In the genomic region with DNA sequence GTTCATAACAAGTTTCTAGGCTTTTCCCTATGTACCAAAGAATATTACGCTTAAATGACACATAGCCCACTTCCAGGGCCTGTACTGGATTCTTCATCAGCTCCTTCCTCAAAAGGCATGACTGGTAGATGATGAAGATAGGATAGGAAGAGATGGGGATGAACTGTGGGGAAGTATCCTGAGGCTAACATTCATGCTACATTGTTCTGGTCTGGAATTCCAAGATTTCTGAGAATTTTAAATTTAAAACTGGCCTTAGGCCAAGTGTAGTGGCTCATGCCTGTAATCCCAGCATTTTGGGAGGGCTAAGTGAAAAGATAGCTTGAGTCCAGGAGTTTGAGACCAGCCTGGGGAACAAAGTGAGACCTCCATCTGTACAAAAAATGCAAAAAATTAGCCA, we compare ENCODE assay signal across 1 cellular context.
TF ChIP-seq lines count a peak whose summit lies in the region.

No MANE protein-coding gene starts in this region.

TF ChIP-seq in GM23338, 12 proteins besides CTCF, POLR2A, EP300 and RAD21 (continued from another document):
- TF ChIP-seq, protein P1, sequence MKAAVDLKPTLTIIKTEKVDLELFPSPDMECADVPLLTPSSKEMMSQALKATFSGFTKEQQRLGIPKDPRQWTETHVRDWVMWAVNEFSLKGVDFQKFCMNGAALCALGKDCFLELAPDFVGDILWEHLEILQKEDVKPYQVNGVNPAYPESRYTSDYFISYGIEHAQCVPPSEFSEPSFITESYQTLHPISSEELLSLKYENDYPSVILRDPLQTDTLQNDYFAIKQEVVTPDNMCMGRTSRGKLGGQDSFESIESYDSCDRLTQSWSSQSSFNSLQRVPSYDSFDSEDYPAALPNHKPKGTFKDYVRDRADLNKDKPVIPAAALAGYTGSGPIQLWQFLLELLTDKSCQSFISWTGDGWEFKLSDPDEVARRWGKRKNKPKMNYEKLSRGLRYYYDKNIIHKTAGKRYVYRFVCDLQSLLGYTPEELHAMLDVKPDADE (IDR thresholded peaks at IDR 0.05), result no peak
- TF ChIP-seq ZNF114 (CRISPR knock-in tag; IDR thresholded peaks at IDR 0.05) (no peak), ZNF331 (CRISPR knock-in tag; IDR thresholded peaks at IDR 0.05; ENCODE audit: low read depth) (no peak), CREB1 (CRISPR knock-in tag; IDR thresholded peaks at IDR 0.05; ENCODE audit: low read depth) (no peak), EZH2 (IDR thresholded peaks at IDR 0.05; ENCODE audit: low read depth, unreplicated experiment) (no peak), POLR2AphosphoS5 (IDR thresholded peaks at IDR 0.05; ENCODE audit: low read depth) (no peak), REST (IDR thresholded peaks at IDR 0.05; ENCODE audit: unreplicated experiment) (no peak)
- TF ChIP-seq, protein P2, sequence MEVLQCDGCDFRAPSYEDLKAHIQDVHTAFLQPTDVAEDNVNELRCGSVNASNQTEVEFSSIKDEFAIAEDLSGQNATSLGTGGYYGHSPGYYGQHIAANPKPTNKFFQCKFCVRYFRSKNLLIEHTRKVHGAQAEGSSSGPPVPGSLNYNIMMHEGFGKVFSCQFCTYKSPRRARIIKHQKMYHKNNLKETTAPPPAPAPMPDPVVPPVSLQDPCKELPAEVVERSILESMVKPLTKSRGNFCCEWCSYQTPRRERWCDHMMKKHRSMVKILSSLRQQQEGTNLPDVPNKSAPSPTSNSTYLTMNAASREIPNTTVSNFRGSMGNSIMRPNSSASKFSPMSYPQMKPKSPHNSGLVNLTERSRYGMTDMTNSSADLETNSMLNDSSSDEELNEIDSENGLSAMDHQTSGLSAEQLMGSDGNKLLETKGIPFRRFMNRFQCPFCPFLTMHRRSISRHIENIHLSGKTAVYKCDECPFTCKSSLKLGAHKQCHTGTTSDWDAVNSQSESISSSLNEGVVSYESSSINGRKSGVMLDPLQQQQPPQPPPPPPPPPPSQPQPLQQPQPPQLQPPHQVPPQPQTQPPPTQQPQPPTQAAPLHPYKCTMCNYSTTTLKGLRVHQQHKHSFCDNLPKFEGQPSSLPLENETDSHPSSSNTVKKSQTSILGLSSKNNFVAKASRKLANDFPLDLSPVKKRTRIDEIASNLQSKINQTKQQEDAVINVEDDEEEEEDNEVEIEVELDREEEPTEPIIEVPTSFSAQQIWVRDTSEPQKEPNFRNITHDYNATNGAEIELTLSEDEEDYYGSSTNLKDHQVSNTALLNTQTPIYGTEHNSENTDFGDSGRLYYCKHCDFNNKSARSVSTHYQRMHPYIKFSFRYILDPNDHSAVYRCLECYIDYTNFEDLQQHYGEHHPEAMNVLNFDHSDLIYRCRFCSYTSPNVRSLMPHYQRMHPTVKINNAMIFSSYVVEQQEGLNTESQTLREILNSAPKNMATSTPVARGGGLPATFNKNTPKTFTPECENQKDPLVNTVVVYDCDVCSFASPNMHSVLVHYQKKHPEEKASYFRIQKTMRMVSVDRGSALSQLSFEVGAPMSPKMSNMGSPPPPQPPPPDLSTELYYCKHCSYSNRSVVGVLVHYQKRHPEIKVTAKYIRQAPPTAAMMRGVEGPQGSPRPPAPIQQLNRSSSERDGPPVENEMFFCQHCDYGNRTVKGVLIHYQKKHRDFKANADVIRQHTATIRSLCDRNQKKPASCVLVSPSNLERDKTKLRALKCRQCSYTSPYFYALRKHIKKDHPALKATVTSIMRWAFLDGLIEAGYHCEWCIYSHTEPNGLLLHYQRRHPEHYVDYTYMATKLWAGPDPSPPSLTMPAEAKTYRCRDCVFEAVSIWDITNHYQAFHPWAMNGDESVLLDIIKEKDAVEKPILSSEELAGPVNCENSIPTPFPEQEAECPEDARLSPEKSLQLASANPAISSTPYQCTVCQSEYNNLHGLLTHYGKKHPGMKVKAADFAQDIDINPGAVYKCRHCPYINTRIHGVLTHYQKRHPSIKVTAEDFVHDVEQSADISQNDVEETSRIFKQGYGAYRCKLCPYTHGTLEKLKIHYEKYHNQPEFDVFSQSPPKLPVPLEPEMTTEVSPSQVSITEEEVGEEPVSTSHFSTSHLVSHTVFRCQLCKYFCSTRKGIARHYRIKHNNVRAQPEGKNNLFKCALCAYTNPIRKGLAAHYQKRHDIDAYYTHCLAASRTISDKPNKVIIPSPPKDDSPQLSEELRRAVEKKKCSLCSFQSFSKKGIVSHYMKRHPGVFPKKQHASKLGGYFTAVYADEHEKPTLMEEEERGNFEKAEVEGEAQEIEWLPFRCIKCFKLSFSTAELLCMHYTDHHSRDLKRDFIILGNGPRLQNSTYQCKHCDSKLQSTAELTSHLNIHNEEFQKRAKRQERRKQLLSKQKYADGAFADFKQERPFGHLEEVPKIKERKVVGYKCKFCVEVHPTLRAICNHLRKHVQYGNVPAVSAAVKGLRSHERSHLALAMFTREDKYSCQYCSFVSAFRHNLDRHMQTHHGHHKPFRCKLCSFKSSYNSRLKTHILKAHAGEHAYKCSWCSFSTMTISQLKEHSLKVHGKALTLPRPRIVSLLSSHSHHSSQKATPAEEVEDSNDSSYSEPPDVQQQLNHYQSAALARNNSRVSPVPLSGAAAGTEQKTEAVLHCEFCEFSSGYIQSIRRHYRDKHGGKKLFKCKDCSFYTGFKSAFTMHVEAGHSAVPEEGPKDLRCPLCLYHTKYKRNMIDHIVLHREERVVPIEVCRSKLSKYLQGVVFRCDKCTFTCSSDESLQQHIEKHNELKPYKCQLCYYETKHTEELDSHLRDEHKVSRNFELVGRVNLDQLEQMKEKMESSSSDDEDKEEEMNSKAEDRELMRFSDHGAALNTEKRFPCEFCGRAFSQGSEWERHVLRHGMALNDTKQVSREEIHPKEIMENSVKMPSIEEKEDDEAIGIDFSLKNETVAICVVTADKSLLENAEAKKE (CRISPR knock-in tag; IDR thresholded peaks at IDR 0.05), result no peak
